ENCODE assay signal across 1 cellular context in the genomic region with DNA sequence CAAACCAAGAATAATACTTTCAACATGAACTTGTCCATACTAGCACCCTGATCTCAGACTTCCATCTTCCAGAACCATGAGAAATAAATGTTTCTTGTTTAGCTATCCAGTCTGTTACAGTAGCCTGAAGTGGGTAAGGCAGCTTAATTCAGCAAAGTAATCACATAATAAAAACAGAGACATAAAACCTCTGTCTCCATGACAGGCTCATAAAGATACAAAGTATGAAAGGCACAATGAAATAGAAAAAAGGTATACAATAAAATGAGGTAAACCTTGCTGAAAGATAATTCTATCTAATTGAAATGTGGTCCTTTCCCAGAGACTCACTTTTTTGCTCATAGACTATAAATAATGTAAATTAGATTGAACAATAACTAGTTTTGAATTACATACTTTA.
TF ChIP-seq lines count a peak whose summit lies in the region.

No MANE protein-coding gene starts in this region.

TF ChIP-seq in WTC11, 78 proteins besides CTCF, POLR2A, EP300 and RAD21 (continued from another document):
- TF ChIP-seq, protein P1, sequence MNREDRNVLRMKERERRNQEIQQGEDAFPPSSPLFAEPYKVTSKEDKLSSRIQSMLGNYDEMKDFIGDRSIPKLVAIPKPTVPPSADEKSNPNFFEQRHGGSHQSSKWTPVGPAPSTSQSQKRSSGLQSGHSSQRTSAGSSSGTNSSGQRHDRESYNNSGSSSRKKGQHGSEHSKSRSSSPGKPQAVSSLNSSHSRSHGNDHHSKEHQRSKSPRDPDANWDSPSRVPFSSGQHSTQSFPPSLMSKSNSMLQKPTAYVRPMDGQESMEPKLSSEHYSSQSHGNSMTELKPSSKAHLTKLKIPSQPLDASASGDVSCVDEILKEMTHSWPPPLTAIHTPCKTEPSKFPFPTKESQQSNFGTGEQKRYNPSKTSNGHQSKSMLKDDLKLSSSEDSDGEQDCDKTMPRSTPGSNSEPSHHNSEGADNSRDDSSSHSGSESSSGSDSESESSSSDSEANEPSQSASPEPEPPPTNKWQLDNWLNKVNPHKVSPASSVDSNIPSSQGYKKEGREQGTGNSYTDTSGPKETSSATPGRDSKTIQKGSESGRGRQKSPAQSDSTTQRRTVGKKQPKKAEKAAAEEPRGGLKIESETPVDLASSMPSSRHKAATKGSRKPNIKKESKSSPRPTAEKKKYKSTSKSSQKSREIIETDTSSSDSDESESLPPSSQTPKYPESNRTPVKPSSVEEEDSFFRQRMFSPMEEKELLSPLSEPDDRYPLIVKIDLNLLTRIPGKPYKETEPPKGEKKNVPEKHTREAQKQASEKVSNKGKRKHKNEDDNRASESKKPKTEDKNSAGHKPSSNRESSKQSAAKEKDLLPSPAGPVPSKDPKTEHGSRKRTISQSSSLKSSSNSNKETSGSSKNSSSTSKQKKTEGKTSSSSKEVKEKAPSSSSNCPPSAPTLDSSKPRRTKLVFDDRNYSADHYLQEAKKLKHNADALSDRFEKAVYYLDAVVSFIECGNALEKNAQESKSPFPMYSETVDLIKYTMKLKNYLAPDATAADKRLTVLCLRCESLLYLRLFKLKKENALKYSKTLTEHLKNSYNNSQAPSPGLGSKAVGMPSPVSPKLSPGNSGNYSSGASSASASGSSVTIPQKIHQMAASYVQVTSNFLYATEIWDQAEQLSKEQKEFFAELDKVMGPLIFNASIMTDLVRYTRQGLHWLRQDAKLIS (CRISPR knock-in tag; IDR thresholded peaks at IDR 0.05; ENCODE audit: borderline replicate concordance), result no peak
- TF ChIP-seq, protein P2, sequence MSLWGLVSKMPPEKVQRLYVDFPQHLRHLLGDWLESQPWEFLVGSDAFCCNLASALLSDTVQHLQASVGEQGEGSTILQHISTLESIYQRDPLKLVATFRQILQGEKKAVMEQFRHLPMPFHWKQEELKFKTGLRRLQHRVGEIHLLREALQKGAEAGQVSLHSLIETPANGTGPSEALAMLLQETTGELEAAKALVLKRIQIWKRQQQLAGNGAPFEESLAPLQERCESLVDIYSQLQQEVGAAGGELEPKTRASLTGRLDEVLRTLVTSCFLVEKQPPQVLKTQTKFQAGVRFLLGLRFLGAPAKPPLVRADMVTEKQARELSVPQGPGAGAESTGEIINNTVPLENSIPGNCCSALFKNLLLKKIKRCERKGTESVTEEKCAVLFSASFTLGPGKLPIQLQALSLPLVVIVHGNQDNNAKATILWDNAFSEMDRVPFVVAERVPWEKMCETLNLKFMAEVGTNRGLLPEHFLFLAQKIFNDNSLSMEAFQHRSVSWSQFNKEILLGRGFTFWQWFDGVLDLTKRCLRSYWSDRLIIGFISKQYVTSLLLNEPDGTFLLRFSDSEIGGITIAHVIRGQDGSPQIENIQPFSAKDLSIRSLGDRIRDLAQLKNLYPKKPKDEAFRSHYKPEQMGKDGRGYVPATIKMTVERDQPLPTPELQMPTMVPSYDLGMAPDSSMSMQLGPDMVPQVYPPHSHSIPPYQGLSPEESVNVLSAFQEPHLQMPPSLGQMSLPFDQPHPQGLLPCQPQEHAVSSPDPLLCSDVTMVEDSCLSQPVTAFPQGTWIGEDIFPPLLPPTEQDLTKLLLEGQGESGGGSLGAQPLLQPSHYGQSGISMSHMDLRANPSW (CRISPR knock-in tag; conservative IDR thresholded peaks at IDR 0.05; ENCODE audit: low read depth), result no peak
- no peak for TF ChIP-seq GRHL2 (CRISPR knock-in tag; IDR thresholded peaks at IDR 0.05; ENCODE audit: insufficient replicate concordance, severe bottlenecking)
- no peak for TF ChIP-seq ZNF263 (CRISPR knock-in tag; IDR thresholded peaks at IDR 0.05; ENCODE audit: low read depth)
- TF ChIP-seq ZNF423 (CRISPR knock-in tag; IDR thresholded peaks at IDR 0.05), result no peak
- no peak for TF ChIP-seq TEAD4 (CRISPR knock-in tag; IDR thresholded peaks at IDR 0.05)
- TF ChIP-seq, protein P3, sequence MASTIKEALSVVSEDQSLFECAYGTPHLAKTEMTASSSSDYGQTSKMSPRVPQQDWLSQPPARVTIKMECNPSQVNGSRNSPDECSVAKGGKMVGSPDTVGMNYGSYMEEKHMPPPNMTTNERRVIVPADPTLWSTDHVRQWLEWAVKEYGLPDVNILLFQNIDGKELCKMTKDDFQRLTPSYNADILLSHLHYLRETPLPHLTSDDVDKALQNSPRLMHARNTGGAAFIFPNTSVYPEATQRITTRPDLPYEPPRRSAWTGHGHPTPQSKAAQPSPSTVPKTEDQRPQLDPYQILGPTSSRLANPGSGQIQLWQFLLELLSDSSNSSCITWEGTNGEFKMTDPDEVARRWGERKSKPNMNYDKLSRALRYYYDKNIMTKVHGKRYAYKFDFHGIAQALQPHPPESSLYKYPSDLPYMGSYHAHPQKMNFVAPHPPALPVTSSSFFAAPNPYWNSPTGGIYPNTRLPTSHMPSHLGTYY (CRISPR knock-in tag; IDR thresholded peaks at IDR 0.05), result no peak
- TF ChIP-seq CBFB (CRISPR knock-in tag; IDR thresholded peaks at IDR 0.05; ENCODE audit: low read depth), result no peak
- TF ChIP-seq ESRRA (CRISPR knock-in tag; IDR thresholded peaks at IDR 0.05; ENCODE audit: borderline replicate concordance), result no peak
- TF ChIP-seq ZNF232 (CRISPR knock-in tag; IDR thresholded peaks at IDR 0.05), result no peak
- TF ChIP-seq KAT7 (CRISPR knock-in tag; IDR thresholded peaks at IDR 0.05; ENCODE audit: borderline replicate concordance), result no peak
